In genomic region chr12:93356214-93356613, GRCh38 we compare ENCODE assay signal across 8 cellular contexts.
"Had no signal": no experiment of that assay in that cellular context is flagged by ENCODE, and none has a peak within 500 bp of the region (broad histone marks: within the 10 kb centered on the region; RNA-seq: fewer than 3 reads in every experiment).

No MANE protein-coding gene starts in this region.

- DNase-seq: GDM1, GF-D8 had no signal

- H3K4me3 ChIP-seq: GM12878 had no signal

- ATAC-seq: GM12878 had no signal

- FAIRE-seq: G401.6, GM12891, GM12892, GM18507, GM19239 had no signal
